ENCODE assay signal across 8 cellular contexts in the genomic region with DNA sequence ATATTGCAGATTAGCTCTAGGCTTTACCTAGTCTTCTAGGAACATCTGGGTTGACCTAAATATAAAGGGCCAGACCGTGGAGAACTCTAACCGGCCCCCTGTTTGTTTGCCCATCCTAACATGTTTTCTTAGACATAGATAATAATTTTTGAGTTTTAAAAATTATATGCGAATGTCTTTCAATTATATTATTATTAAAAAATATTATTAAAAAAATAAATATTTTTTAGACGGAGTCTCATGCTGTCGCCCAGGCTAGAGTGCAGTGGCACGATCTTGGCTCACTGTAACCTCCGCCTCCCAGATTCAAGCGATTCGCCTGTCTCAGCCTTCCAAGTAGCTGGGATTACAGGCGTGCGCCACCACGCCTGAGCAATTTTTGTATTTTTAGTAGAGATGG.
"Had no signal": no experiment of that assay in that cellular context is flagged by ENCODE, and none has a peak within 500 bp of the region (broad histone marks: within the 10 kb centered on the region; RNA-seq: fewer than 3 reads in every experiment).

No MANE protein-coding gene starts in this region.

- H3K27ac ChIP-seq: GM23248 had no signal

- H3K4me3 ChIP-seq: GM23248, HAP-1, K562 had no signal

- H3K9me3 Mint-ChIP-seq: HFFc6 had no signal

- H3K9me3 ChIP-seq: HAP-1 had no signal

- DNase-seq: GM23248, GOT3, H7, HFFc6, IMR-90 had no signal

- ATAC-seq: HCT116, K562 had no signal

- H2AFZ ChIP-seq: GM23248 had no signal

- H3K4me1 ChIP-seq: HAP-1 had no signal

- H3K27ac Mint-ChIP-seq: HFFc6 had no signal

- H3K9ac ChIP-seq: GM23248 had no signal

- H3K36me3 ChIP-seq: HAP-1 had no signal

- H3K4me3 Mint-ChIP-seq: HFFc6 had no signal
